ENCODE assay signal across 12 cellular contexts in the genomic region with DNA sequence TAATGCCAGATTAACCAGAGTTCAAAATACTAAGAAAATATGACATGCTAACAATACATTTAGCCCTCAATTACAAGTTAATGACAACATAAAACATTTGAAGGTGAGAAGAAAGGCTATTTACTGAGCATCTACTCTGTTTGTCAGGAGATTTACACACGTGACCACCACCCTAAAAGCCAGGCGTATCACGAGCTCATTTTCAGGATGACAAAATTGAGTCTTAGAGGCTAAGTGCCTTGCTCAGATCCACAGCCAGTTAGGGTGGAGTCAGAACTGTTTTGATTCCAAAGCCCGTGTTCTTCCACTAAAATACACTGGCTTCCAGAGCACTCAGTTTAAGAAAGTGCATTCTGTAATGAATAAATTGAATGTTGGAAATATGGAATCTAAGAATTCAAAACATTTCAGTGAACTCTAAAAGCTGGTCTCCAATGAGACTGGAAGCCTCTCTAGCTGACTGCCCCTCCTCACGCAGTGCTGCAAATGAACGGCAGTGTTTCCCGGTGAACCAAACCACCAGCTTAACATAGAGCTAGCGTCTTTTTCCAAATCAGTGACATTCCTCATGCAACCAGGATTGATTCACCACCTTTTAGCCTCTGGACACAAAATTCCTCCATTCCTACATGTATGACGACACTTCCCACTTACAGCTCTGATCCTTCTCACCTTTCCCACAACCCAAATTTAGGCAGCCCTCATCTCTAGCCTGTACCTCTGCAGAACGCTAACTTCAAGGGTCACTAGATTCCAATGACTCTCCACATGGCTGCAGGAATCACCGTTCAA. TPM values are rescaled to one million over a fixed set of nuclear protein-coding genes. Genes with fewer than 3 reads are reported as not detected.
A peak's percentile ranks its signal among the peaks of the same experiment; 100 is the strongest.
DNase-seq lines count a peak whose midpoint lies in the region; ATAC-seq and TF ChIP-seq lines count a peak whose summit lies in the region.
"Had no signal": no experiment of that assay in that cellular context is flagged by ENCODE, and none has a peak within 500 bp of the region (broad histone marks: within the 10 kb centered on the region; RNA-seq: fewer than 3 reads in every experiment).

No MANE protein-coding gene starts in this region.

- H3K79me1 ChIP-seq in IMR-90 (ENCODE audit: low read depth in 1 of 2, low read length in 2 of 2) = peaks cover 5 to 72% of the 10 kb centered on the region in 2 experiments; a peak in 3 of 4 replicates

- H3K27ac Mint-ChIP-seq in activated CD8-positive, alpha-beta memory T cell treated with anti-CD3 and anti-CD28 coated beads, Interleukin-2, amount 10 ng/mL, durations not matched to agents 7 days and 5 days = no peak overlapping the region
- H3K27ac Mint-ChIP-seq: stimulated activated naive CD8-positive, alpha-beta T cell treated with anti-CD3 and anti-CD28 coated beads, Interleukin-15, Interleukin-2, amounts not matched to agents 100 ng/mL and 50 ng/mL, for 24 hours had no signal

- H3K4me1 ChIP-seq in IMR-90 (ENCODE audit: control insufficient read depth, insufficient read depth, low read length) (peaks cover 46% of the 10 kb centered on the region), tibial nerve (peaks cover 0 to 99% (median 63%) of the 10 kb centered on the region in 4 donors)
- peaks cover 12% of the 10 kb centered on the region for H3K4me1 ChIP-seq in effector memory CD4-positive, alpha-beta T cell (ENCODE audit: control insufficient read depth, insufficient read depth, low read length, poor library complexity, severe bottlenecking)

- H3K14ac ChIP-seq in IMR-90 (replicated peaks; ENCODE audit: low read depth, low read length) = peak overlapping the region; percentile 79

- peak overlapping the region; percentile 90 for H4K5ac ChIP-seq in IMR-90 (ENCODE audit: low read depth, low read length)

- H3K4me3 ChIP-seq in IMR-90 (ENCODE audit: insufficient read depth, low read depth, low read length) (no peak overlapping the region), cardiac fibroblast (replicated peaks in 1 of 2; ENCODE audit: low read depth in 2 of 2, low read length in 2 of 2) (no peak overlapping the region), tibial nerve (peak overlapping the region in 2 of 4 donors; percentile 2 to 7)
- no peak overlapping the region for H3K4me3 ChIP-seq in effector memory CD4-positive, alpha-beta T cell (ENCODE audit: insufficient read depth, low read depth, low read length, poor library complexity, severe bottlenecking)

- in situ Hi-C loops in IMR-90 (cut with MboI; ENCODE audit: low sequenced_read_pairs) = no loop called here

- peaks cover 11% of the 10 kb centered on the region for H3K36me3 Mint-ChIP-seq in activated CD8-positive, alpha-beta memory T cell treated with anti-CD3 and anti-CD28 coated beads, Interleukin-2, amount 10 ng/mL, durations not matched to agents 7 days and 5 days

- POLR2A ChIA-PET in IMR-90 (lab: Charles Lee; ENCODE audit: unreplicated experiment) = no interaction called here

- no peaks in the 10 kb centered on the region for H3K27me3 ChIP-seq in IMR-90 (ENCODE audit: control insufficient read depth, insufficient read depth, low read length)
- H3K27me3 ChIP-seq in tibial nerve = no peaks in the 10 kb centered on the region
- H3K27me3 ChIP-seq in effector memory CD4-positive, alpha-beta T cell (replicated peaks; ENCODE audit: control insufficient read depth, insufficient read depth, low read length, poor library complexity, severe bottlenecking) = no peaks in the 10 kb centered on the region

- H3K56ac ChIP-seq in IMR-90 (ENCODE audit: extremely low read depth, insufficient read depth, low read length) = peak overlapping the region; percentile 92

- H3K27me3 Mint-ChIP-seq in activated CD8-positive, alpha-beta memory T cell treated with anti-CD3 and anti-CD28 coated beads, Interleukin-2, amount 10 ng/mL, durations not matched to agents 7 days and 5 days = no peaks in the 10 kb centered on the region
- H3K27me3 Mint-ChIP-seq: stimulated activated naive CD8-positive, alpha-beta T cell treated with anti-CD3 and anti-CD28 coated beads, Interleukin-15, Interleukin-2, amounts not matched to agents 100 ng/mL and 50 ng/mL, for 24 hours had no signal

- H3K27ac ChIP-seq in IMR-90 (ENCODE audit: insufficient read depth, low read length) (peak overlapping the region; percentile 98), tibial nerve (peak overlapping the region; percentile 74 to 88 (median 84))
- H3K27ac ChIP-seq in effector memory CD4-positive, alpha-beta T cell (ENCODE audit: insufficient read depth, low read length, poor library complexity, severe bottlenecking) = no peak overlapping the region
- H3K27ac ChIP-seq: WERI-Rb-1 had no signal

- peaks cover 7% of the 10 kb centered on the region for H3K36me3 ChIP-seq in IMR-90 (ENCODE audit: control insufficient read depth, insufficient read depth, low read length)
- peaks cover 0 to 5% (median 0%) of the 10 kb centered on the region in 3 donors for H3K36me3 ChIP-seq in tibial nerve
- H3K36me3 ChIP-seq in effector memory CD4-positive, alpha-beta T cell (ENCODE audit: control insufficient read depth, insufficient read depth, low read length) = no peaks in the 10 kb centered on the region
- H3K36me3 ChIP-seq: WERI-Rb-1 had no signal

- no peak overlapping the region for H3K4me3 Mint-ChIP-seq in activated CD8-positive, alpha-beta memory T cell treated with anti-CD3 and anti-CD28 coated beads, Interleukin-2, amount 10 ng/mL, durations not matched to agents 7 days and 5 days
- H3K4me3 Mint-ChIP-seq: natural killer cell; stimulated activated naive CD8-positive, alpha-beta T cell treated with anti-CD3 and anti-CD28 coated beads, Interleukin-15, Interleukin-2, amounts not matched to agents 100 ng/mL and 50 ng/mL, for 24 hours had no signal

- H3K4me2 ChIP-seq in IMR-90 (ENCODE audit: low read depth, low read length) = peak overlapping the region; percentile 80

- no peak for TF ChIP-seq RAD21 in IMR-90 (IDR thresholded peaks at IDR 0.05; ENCODE audit: low read length)

- no peak for ATAC-seq in IMR-90 (ENCODE audit: low read depth)
- ATAC-seq in activated CD8-positive, alpha-beta memory T cell treated with anti-CD3 and anti-CD28 coated beads, Interleukin-2, amount 10 ng/mL, durations not matched to agents 7 days and 5 days = no peak
- ATAC-seq: natural killer cell had no signal

- H3K18ac ChIP-seq in IMR-90 (ENCODE audit: low read depth, low read length) = peak overlapping the region; percentile 91

- no peak overlapping the region for H2AFZ ChIP-seq in IMR-90 (replicated peaks; ENCODE audit: low read length, poor library complexity)

- H2BK15ac ChIP-seq in IMR-90 (ENCODE audit: low read depth, low read length) = peak overlapping the region; percentile 98

- H3K4ac ChIP-seq in IMR-90 (ENCODE audit: low read depth, low read length) = peak overlapping the region; percentile 97

- TF ChIP-seq CTCF in IMR-90 (conservative IDR thresholded peaks at IDR 0.05; ENCODE audit: low read depth, low read length) (no peak), cardiac fibroblast (IDR thresholded peaks at IDR 0.05; ENCODE audit: low read depth, low read length) (no peak), tibial nerve (IDR thresholded peaks at IDR 0.05) (no peak)

- H3K9me3 Mint-ChIP-seq in activated CD8-positive, alpha-beta memory T cell treated with anti-CD3 and anti-CD28 coated beads, Interleukin-2, amount 10 ng/mL, durations not matched to agents 7 days and 5 days (ENCODE audit: low read depth) = no peaks in the 10 kb centered on the region
- H3K9me3 Mint-ChIP-seq: natural killer cell; stimulated activated naive CD8-positive, alpha-beta T cell treated with anti-CD3 and anti-CD28 coated beads, Interleukin-15, Interleukin-2, amounts not matched to agents 100 ng/mL and 50 ng/mL, for 24 hours had no signal

- H4K91ac ChIP-seq in IMR-90 (ENCODE audit: insufficient read depth, low read depth, low read length) = peak overlapping the region; percentile 93

- peak overlapping the region; percentile 92 for H2BK120ac ChIP-seq in IMR-90 (ENCODE audit: low read depth, low read length)

- peak overlapping the region; percentile 97 for H2AK9ac ChIP-seq in IMR-90 (replicated peaks; ENCODE audit: low read depth, low read length, poor library complexity)

- H4K8ac ChIP-seq in IMR-90 (ENCODE audit: low read depth in 2 of 2, low read length in 2 of 2) = peak overlapping the region; percentile 62 to 90

- DNase-seq in IMR-90 (peak; percentile 39), cardiac fibroblast (ENCODE audit: low read depth in 2 of 2) (peak; percentile 43 to 59), kidney tubule cell (ENCODE audit: low spot score) (peak; percentile 86), tibial nerve (ENCODE audit: low spot score in 2 of 2) (peak in 1 of 2 donors; percentile 67), erythroblast (lab: John Stamatoyannopoulos, UW) (no peak), T-helper 9 cell (no peak)
- no peak for DNase-seq in effector memory CD4-positive, alpha-beta T cell
- DNase-seq in activated CD8-positive, alpha-beta memory T cell treated with anti-CD3 and anti-CD28 coated beads, Interleukin-2, amount 10 ng/mL, durations not matched to agents 7 days and 5 days = no peak
- DNase-seq: natural killer cell, NCI-H345, WERI-Rb-1 had no signal

- peak in 1 of 2 donors; percentile 67 for TF ChIP-seq EP300 in tibial nerve (IDR thresholded peaks at IDR 0.05)

- peaks cover 42% of the 10 kb centered on the region for H3K9me1 ChIP-seq in IMR-90 (ENCODE audit: insufficient read depth, low read length)

- intact Hi-C loops in IMR-90 (cut with micrococcal nuclease) = no loop called here

- BruUV-seq in IMR-90 (replicated peaks; lab: Mats Ljungman, UMichigan) = no TSS peak

- CTCF ChIA-PET in IMR-90 (lab: Yijun Ruan, JAX) = interaction anchor here (0.7 to 1.1 kb wide), 3 partner anchors 27 to 81 kb away, joined by 3 to 4 read pairs (median 3); no protein-coding TSS in a partner anchor
- CTCF ChIA-PET in activated CD8-positive, alpha-beta memory T cell treated with anti-CD3 and anti-CD28 coated beads, Interleukin-2, amount 10 ng/mL, durations not matched to agents 7 days and 5 days (lab: Charles Lee) = interaction anchor here (0.9 to 1.0 kb wide), 2 partner anchors 9 to 11 kb away, joined by 4 read pairs; no protein-coding TSS in a partner anchor

- dilution Hi-C loops in IMR-90 (cut with HindIII; ENCODE audit: low sequenced_read_pairs, unreplicated experiment) = no loop called here

- peak overlapping the region; percentile 99 for H2BK5ac ChIP-seq in IMR-90 (ENCODE audit: low read depth, low read length, poor library complexity, severe bottlenecking)

- H3K23ac ChIP-seq in IMR-90 (ENCODE audit: low read depth, low read length) = peak overlapping the region; percentile 98

- peaks cover 16% of the 10 kb centered on the region for H4K20me1 ChIP-seq in IMR-90 (ENCODE audit: insufficient read depth, low read length)

- TF ChIP-seq POLR2A in IMR-90 (IDR thresholded peaks at IDR 0.05; ENCODE audit: low read depth, low read length) = no peak
- TF ChIP-seq POLR2A in tibial nerve (IDR thresholded peaks at IDR 0.05) = peak in 1 of 2 donors; percentile 17
- TF ChIP-seq POLR2A in erythroblast (IDR thresholded peaks at IDR 0.05; ENCODE audit: low read length) = no peak

- WGBS in IMR-90 (ENCODE audit: extremely low coverage in 2 of 2, insufficient read length in 1 of 2), 2 experiments = 81% methylated on average over 10 of the region's 11 CpGs; no CpG with 5 or more reads in 1 of the 2 experiments
- 23 to 26% methylated on average over 11 of the region's 11 CpGs for WGBS in tibial nerve, 2 donors

- H2BK20ac ChIP-seq in IMR-90 (ENCODE audit: low read depth, low read length) = peak overlapping the region; percentile 92

- H2AK5ac ChIP-seq in IMR-90 (ENCODE audit: low read depth, low read length) = peak overlapping the region; percentile 96

- H3K9ac ChIP-seq in IMR-90 (ENCODE audit: low read depth, low read length) = peak overlapping the region; percentile 54

- peaks cover 30% of the 10 kb centered on the region for H3K4me1 Mint-ChIP-seq in activated CD8-positive, alpha-beta memory T cell treated with anti-CD3 and anti-CD28 coated beads, Interleukin-2, amount 10 ng/mL, durations not matched to agents 7 days and 5 days

- H3K9me3 ChIP-seq in IMR-90 (ENCODE audit: control insufficient read depth, insufficient read depth, low read length) = no peaks in the 10 kb centered on the region
- no peaks in the 10 kb centered on the region for H3K9me3 ChIP-seq in tibial nerve
- no peaks in the 10 kb centered on the region for H3K9me3 ChIP-seq in effector memory CD4-positive, alpha-beta T cell (ENCODE audit: control insufficient read depth, low read length)

RNA-seq across cellular contexts. Expression of a gene that starts 5.9 kb away (rescaled TPM):
- total RNA-seq in IMR-90 (2012; rRNA removed) = 80.1 and 81.1 TPM in 2 replicates
- 97.1 and 104 TPM in 2 replicates for polyA plus RNA-seq in IMR-90 (2012; rRNA removed)
- 86.7 and 88.8 TPM in 2 replicates for polyA plus RNA-seq in IMR-90 (2012; cell fraction: cytosol; rRNA removed)
- 63.2 and 114 TPM in 2 replicates for polyA plus RNA-seq in IMR-90 (2012; cell fraction: nucleus; rRNA removed; ENCODE audit: low replicate concordance)
- 10 to 100 TPM; 58.1 to 75.6 (median 62.6) TPM for total RNA-seq in tibial nerve
- total RNA-seq in activated CD8-positive, alpha-beta memory T cell treated with anti-CD3 and anti-CD28 coated beads, Interleukin-2, amount 10 ng/mL, durations not matched to agents 7 days and 5 days = 10 to 100 TPM; 22.3 to 27.1 TPM

RNA-seq across cellular contexts. Expression of a gene that starts 22.1 kb away (rescaled TPM):
- total RNA-seq in IMR-90 (2012; rRNA removed) (9.5 and 10.3 TPM in 2 replicates), tibial nerve (10 to 100 TPM in 1 of 4 donors, 1 to 10 TPM in 3; 6.9 to 13.8 (median 8.1) TPM)
- 9.5 and 11.4 TPM in 2 replicates for polyA plus RNA-seq in IMR-90 (2012; rRNA removed)
- polyA plus RNA-seq in IMR-90 (2012; cell fraction: cytosol; rRNA removed) = 5.7 and 7.2 TPM in 2 replicates
- polyA plus RNA-seq in IMR-90 (2012; cell fraction: nucleus; rRNA removed; ENCODE audit: low replicate concordance) = 10.8 and 15.5 TPM in 2 replicates
- total RNA-seq in activated CD8-positive, alpha-beta memory T cell treated with anti-CD3 and anti-CD28 coated beads, Interleukin-2, amount 10 ng/mL, durations not matched to agents 7 days and 5 days = 1 to 10 TPM; 7.9 to 9.6 TPM

Comparison
In these comparisons a context has a peak if more than half of its experiments do, and no peak if none do; other contexts are left out.
1. DNase-seq: peak in IMR-90 (single experiment), cardiac fibroblast (2 of 2) and kidney tubule cell (single experiment); none in erythroblast (0 of 2), T-helper 9 cell (single experiment), effector memory CD4-positive, alpha-beta T cell (0 of 3) and activated CD8-positive, alpha-beta memory T cell treated with anti-CD3 and anti-CD28 coated beads, Interleukin-2, amount 10 ng/mL, durations not matched to agents 7 days and 5 days (single experiment).